Comparison of ENCODE assay signal across 8 cellular contexts in the genomic region with DNA sequence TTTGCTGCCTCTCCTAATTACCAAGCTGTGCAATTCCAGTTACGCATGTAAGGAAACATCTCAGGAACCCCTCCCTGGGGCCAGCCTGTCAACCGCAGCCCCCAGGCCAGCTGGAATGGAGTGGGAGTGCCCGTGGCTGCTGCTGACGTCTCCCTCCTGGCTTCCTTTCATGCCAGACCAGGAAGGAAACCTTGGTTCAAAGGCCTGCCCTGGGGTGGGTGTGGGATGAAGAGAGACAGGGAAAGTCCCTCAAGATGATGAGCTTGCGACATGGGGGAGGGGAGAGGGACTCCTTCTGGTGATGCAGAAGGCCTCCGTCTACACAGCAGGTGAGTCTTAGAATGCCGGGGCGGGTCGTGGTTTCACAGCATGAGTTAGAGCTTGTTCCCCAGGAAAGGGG.
A peak's percentile ranks its signal among the peaks of the same experiment; 100 is the strongest.
DNase-seq lines count a peak whose midpoint lies in the region; TF ChIP-seq lines count a peak whose summit lies in the region.

No MANE protein-coding gene starts in this region.

- H3K4me1 Mint-ChIP-seq in stimulated activated naive CD8-positive, alpha-beta T cell treated with anti-CD3 and anti-CD28 coated beads, Interleukin-15, Interleukin-2, amounts not matched to agents 100 ng/mL and 50 ng/mL, for 24 hours (ENCODE audit: low read depth) = peaks cover 94% of the 10 kb centered on the region

- H3K27ac Mint-ChIP-seq in stimulated activated naive CD8-positive, alpha-beta T cell treated with anti-CD3 and anti-CD28 coated beads, Interleukin-15, Interleukin-2, amounts not matched to agents 100 ng/mL and 50 ng/mL, for 24 hours = peak overlapping the region; percentile 85

- H3K9me3 Mint-ChIP-seq in stimulated activated naive CD8-positive, alpha-beta T cell treated with anti-CD3 and anti-CD28 coated beads, Interleukin-15, Interleukin-2, amounts not matched to agents 100 ng/mL and 50 ng/mL, for 24 hours = no peaks in the 10 kb centered on the region

- no peaks in the 10 kb centered on the region for H3K36me3 Mint-ChIP-seq in stimulated activated naive CD8-positive, alpha-beta T cell treated with anti-CD3 and anti-CD28 coated beads, Interleukin-15, Interleukin-2, amounts not matched to agents 100 ng/mL and 50 ng/mL, for 24 hours (ENCODE audit: low read depth)

- DNase-seq in activated naive CD4-positive, alpha-beta T cell treated with Interleukin-2 at 50 U/mL for 16 hours = peak; percentile 69
- no peak for DNase-seq in activated naive CD4-positive, alpha-beta T cell (lab: John Stamatoyannopoulos, UW)
- peak; percentile 76 to 78 for DNase-seq in activated T-cell treated with anti-CD3 and anti-CD28 coated beads, Interleukin-2, amount 50 U/mL, for 48 hours
- DNase-seq in glomerular visceral epithelial cell (ENCODE audit: extremely low spot score) = peak; percentile 57
- no peak for DNase-seq in SW 1271 (lab: John Stamatoyannopoulos, UW)
- DNase-seq in foreskin fibroblast = no peak
- DNase-seq in NCI-H524 treated with DMSO at 0.1 percent for 48 hours (lab: John Stamatoyannopoulos, UW) = no peak

- no peak overlapping the region for H3K4me3 ChIP-seq in foreskin fibroblast (ENCODE audit: low read depth in 1 of 2, low read length in 2 of 2)

- no peak for TF ChIP-seq CTCF in foreskin fibroblast (IDR thresholded peaks at IDR 0.05; ENCODE audit: low read depth, low read length)

- no peaks in the 10 kb centered on the region for H3K27me3 Mint-ChIP-seq in stimulated activated naive CD8-positive, alpha-beta T cell treated with anti-CD3 and anti-CD28 coated beads, Interleukin-15, Interleukin-2, amounts not matched to agents 100 ng/mL and 50 ng/mL, for 24 hours

- peak overlapping the region; percentile 61 for H3K4me3 Mint-ChIP-seq in stimulated activated naive CD8-positive, alpha-beta T cell treated with anti-CD3 and anti-CD28 coated beads, Interleukin-15, Interleukin-2, amounts not matched to agents 100 ng/mL and 50 ng/mL, for 24 hours

Comparison
In these comparisons a context has a peak if more than half of its experiments do, and no peak if none do; other contexts are left out.
1. DNase-seq: peak in activated naive CD4-positive, alpha-beta T cell treated with Interleukin-2 at 50 U/mL for 16 hours (single experiment), activated T-cell treated with anti-CD3 and anti-CD28 coated beads, Interleukin-2, amount 50 U/mL, for 48 hours (2 of 2) and glomerular visceral epithelial cell (single experiment); none in activated naive CD4-positive, alpha-beta T cell (0 of 4), SW 1271 (0 of 2), foreskin fibroblast (0 of 2) and NCI-H524 treated with DMSO at 0.1 percent for 48 hours (single experiment).